In the genomic region with DNA sequence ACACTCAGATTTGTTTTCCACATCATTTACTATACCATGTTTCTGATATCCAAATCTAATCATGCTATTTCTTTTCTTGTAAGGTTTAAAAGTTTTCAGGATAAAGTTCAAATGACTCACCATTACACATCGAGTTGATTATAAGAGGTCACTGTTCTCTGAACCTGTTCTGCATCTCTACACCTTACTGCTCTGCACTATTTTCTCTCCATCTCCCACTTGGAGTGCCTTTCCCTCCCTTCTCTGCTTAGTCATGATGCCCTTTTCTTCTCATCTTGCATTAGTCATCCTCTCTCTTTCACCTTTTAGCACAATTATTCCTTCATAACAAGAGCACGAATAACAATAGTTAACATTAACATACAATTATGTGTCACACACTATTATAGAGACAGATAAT, we compare ENCODE assay signal across 22 cellular contexts. TPM values are rescaled to one million over a fixed set of nuclear protein-coding genes. Genes with fewer than 3 reads are reported as not detected.
"Had no signal": no experiment of that assay in that cellular context is flagged by ENCODE, and none has a peak within 500 bp of the region (broad histone marks: within the 10 kb centered on the region; RNA-seq: fewer than 3 reads in every experiment).

No MANE protein-coding gene starts in this region.

- H3K27ac ChIP-seq: right lobe of liver, testis, upper lobe of left lung had no signal

- H3K4me3 Mint-ChIP-seq: activated CD8-positive, alpha-beta memory T cell treated with anti-CD3 and anti-CD28 coated beads, Interleukin-2, amount 10 ng/mL, durations not matched to agents 7 days and 5 days; activated naive CD4-positive, alpha-beta T cell treated with anti-CD3 and anti-CD28 coated beads for 36 hours; activated naive CD8-positive, alpha-beta T cell treated with anti-CD3 and anti-CD28 coated beads, Interleukin-2, amount 50 U/mL, for 24 hours; effector memory CD8-positive, alpha-beta T cell; nephron progenitor cell; stimulated activated naive CD8-positive, alpha-beta T cell treated with anti-CD3 and anti-CD28 coated beads, Interleukin-15, amount 100 ng/mL, for 72 hours; T-cell had no signal

- H3K27me3 Mint-ChIP-seq: activated CD8-positive, alpha-beta memory T cell treated with anti-CD3 and anti-CD28 coated beads, Interleukin-2, amount 10 ng/mL, durations not matched to agents 7 days and 5 days; activated naive CD8-positive, alpha-beta T cell treated with anti-CD3 and anti-CD28 coated beads, Interleukin-2, amount 50 U/mL, for 24 hours; effector memory CD8-positive, alpha-beta T cell; progenitor cell of endocrine pancreas; stimulated activated naive CD8-positive, alpha-beta T cell treated with anti-CD3 and anti-CD28 coated beads, Interleukin-15, amount 100 ng/mL, for 72 hours; T-cell had no signal

- H3K4me3 ChIP-seq: right lobe of liver, testis, upper lobe of left lung had no signal

- H3K4me1 Mint-ChIP-seq: activated CD8-positive, alpha-beta memory T cell treated with anti-CD3 and anti-CD28 coated beads, Interleukin-2, amount 10 ng/mL, durations not matched to agents 7 days and 5 days; activated naive CD8-positive, alpha-beta T cell treated with anti-CD3 and anti-CD28 coated beads, Interleukin-2, amount 50 U/mL, for 24 hours; nephron progenitor cell; stimulated activated naive CD8-positive, alpha-beta T cell treated with anti-CD3 and anti-CD28 coated beads, Interleukin-15, amount 100 ng/mL, for 72 hours; T-cell had no signal

- DNase-seq: activated CD4-positive, alpha-beta T cell treated with anti-CD3 and anti-CD28 coated beads, Interleukin-2, amount 50 U/mL, for 48 hours; activated CD4-positive, CD25-positive, alpha-beta regulatory T cell treated with anti-CD3 and anti-CD28 coated beads, Interleukin-2, amount 50 U/mL, for 72 hours; activated CD8-positive, alpha-beta memory T cell treated with anti-CD3 and anti-CD28 coated beads, Interleukin-2, amount 10 ng/mL, durations not matched to agents 7 days and 5 days; activated naive CD4-positive, alpha-beta T cell treated with anti-CD3 and anti-CD28 coated beads for 36 hours; activated naive CD8-positive, alpha-beta T cell treated with anti-CD3 and anti-CD28 coated beads, Interleukin-2, amount 50 U/mL, for 24 hours; activated T-cell treated with anti-CD3 and anti-CD28 coated beads, Interleukin-2, amount 50 U/mL, for 1 hour; aorta; dermis blood vessel endothelial cell; effector memory CD8-positive, alpha-beta T cell; hippocampal formation; kidney; nephron progenitor cell; occipital lobe; right lobe of liver; stimulated activated naive CD8-positive, alpha-beta T cell treated with anti-CD3 and anti-CD28 coated beads, Interleukin-15, amount 100 ng/mL, for 72 hours; T-cell; T-helper 9 cell; testis; upper lobe of left lung had no signal

- H3K4me1 ChIP-seq: right lobe of liver, testis, upper lobe of left lung had no signal

- H3K27ac Mint-ChIP-seq: activated CD8-positive, alpha-beta memory T cell treated with anti-CD3 and anti-CD28 coated beads, Interleukin-2, amount 10 ng/mL, durations not matched to agents 7 days and 5 days; activated naive CD4-positive, alpha-beta T cell treated with anti-CD3 and anti-CD28 coated beads for 36 hours; activated naive CD8-positive, alpha-beta T cell treated with anti-CD3 and anti-CD28 coated beads, Interleukin-2, amount 50 U/mL, for 24 hours; activated T-helper 2 cell treated with anti-CD3 and anti-CD28 coated beads, Interferon-gamma antibody, Interleukin-2, Interleukin-4, amounts not matched to agents 10 μg/mL and 5 μg/mL and 100 μg/mL, durations not matched to agents 14 hours and 24 hours and 36 hours; effector memory CD8-positive, alpha-beta T cell; nephron progenitor cell; progenitor cell of endocrine pancreas; stimulated activated naive CD8-positive, alpha-beta T cell treated with anti-CD3 and anti-CD28 coated beads, Interleukin-15, amount 100 ng/mL, for 72 hours; T-cell had no signal

- H3K36me3 Mint-ChIP-seq: activated CD8-positive, alpha-beta memory T cell treated with anti-CD3 and anti-CD28 coated beads, Interleukin-2, amount 10 ng/mL, durations not matched to agents 7 days and 5 days; T-cell had no signal

- ATAC-seq: activated CD8-positive, alpha-beta memory T cell treated with anti-CD3 and anti-CD28 coated beads, Interleukin-2, amount 10 ng/mL, durations not matched to agents 7 days and 5 days; activated naive CD8-positive, alpha-beta T cell treated with anti-CD3 and anti-CD28 coated beads, Interleukin-2, amount 50 U/mL, for 24 hours; effector memory CD8-positive, alpha-beta T cell; right lobe of liver; stimulated activated naive CD8-positive, alpha-beta T cell treated with anti-CD3 and anti-CD28 coated beads, Interleukin-15, amount 100 ng/mL, for 72 hours; T-cell had no signal

- H3K27me3 ChIP-seq: right lobe of liver, testis, upper lobe of left lung had no signal

- H3K9me3 ChIP-seq: right lobe of liver, testis, upper lobe of left lung had no signal

- H3K36me3 ChIP-seq: right lobe of liver, upper lobe of left lung had no signal

- H3K9me3 Mint-ChIP-seq: activated T-helper 2 cell treated with anti-CD3 and anti-CD28 coated beads, Interferon-gamma antibody, Interleukin-2, Interleukin-4, amounts not matched to agents 10 μg/mL and 5 μg/mL and 100 μg/mL, durations not matched to agents 14 hours and 24 hours and 36 hours; nephron progenitor cell; stimulated activated naive CD8-positive, alpha-beta T cell treated with anti-CD3 and anti-CD28 coated beads, Interleukin-15, amount 100 ng/mL, for 72 hours had no signal

RNA-seq across cellular contexts. Expression of a gene that starts 37.5 kb away (rescaled TPM):
- total RNA-seq: activated CD8-positive, alpha-beta memory T cell treated with anti-CD3 and anti-CD28 coated beads, Interleukin-2, amount 10 ng/mL, durations not matched to agents 7 days and 5 days; activated naive CD4-positive, alpha-beta T cell treated with anti-CD3 and anti-CD28 coated beads for 36 hours; activated T-helper 2 cell treated with anti-CD3 and anti-CD28 coated beads, Interferon-gamma antibody, Interleukin-2, Interleukin-4, amounts not matched to agents 10 μg/mL and 5 μg/mL and 100 μg/mL, durations not matched to agents 14 hours and 24 hours and 36 hours; aorta; chondrocyte; dermis blood vessel endothelial cell; right lobe of liver; T-cell; upper lobe of left lung had no signal
